ENCODE assay signal across 12 cellular contexts in genomic region chr17:77846531-77847085, GRCh38.
DNase-seq lines count a peak whose midpoint lies in the region; ATAC-seq, FAIRE-seq and TF ChIP-seq lines count a peak whose summit lies in the region.
"Had no signal": no experiment of that assay in that cellular context is flagged by ENCODE, and none has a peak within 500 bp of the region (broad histone marks: within the 10 kb centered on the region; RNA-seq: fewer than 3 reads in every experiment).

No MANE protein-coding gene starts in this region.

- peak; percentile 38 for DNase-seq in Right ventricle myocardium superior
- no peak for DNase-seq in right atrium auricular region (ENCODE audit: low spot score)
- peak; percentile 67 for DNase-seq in SW480 (ENCODE audit: low spot score)
- DNase-seq in erythroblast (lab: John Stamatoyannopoulos, UW): peak; percentile 14 to 19
- peak; percentile 61 for DNase-seq in upper lobe of right lung
- DNase-seq in middle frontal gyrus (ENCODE audit: extremely low spot score, low spot score): no peak
- DNase-seq in GM19239 (ENCODE audit: insufficient read length, low spot score): no peak
- DNase-seq: C1 segment of cervical spinal cord, midbrain, NCI-H526 treated with DMSO at 0.1 percent for 48 hours, retina had no signal

- no peak for FAIRE-seq in GM19239 (lab: Jason Lieb, UNC)

- TF ChIP-seq POLR2A in erythroblast (IDR thresholded peaks at IDR 0.05; ENCODE audit: low read length): no peak

- ATAC-seq in Right ventricle myocardium superior (ENCODE audit: poor library complexity) (no peak), upper lobe of right lung (peak; percentile 18), GM21367 (IDR thresholded peaks at IDR 0.05; ENCODE audit: unreplicated experiment) (no peak)

- H3K27me3 ChIP-seq in right atrium auricular region (no peaks in the 10 kb centered on the region), upper lobe of right lung (no peaks in the 10 kb centered on the region)

- intact Hi-C loops in Right ventricle myocardium superior (cut with DNase I) (no loop called here), upper lobe of right lung (cut with DNase I) (no loop called here)

- TF ChIP-seq CTCF in right atrium auricular region (IDR thresholded peaks at IDR 0.05) (no peak), upper lobe of right lung (IDR thresholded peaks at IDR 0.05) (no peak)

- H3K36me3 ChIP-seq in right atrium auricular region (no peaks in the 10 kb centered on the region), upper lobe of right lung (no peaks in the 10 kb centered on the region)

- H3K27ac ChIP-seq in right atrium auricular region: no peak overlapping the region
- H3K27ac ChIP-seq in upper lobe of right lung: no peak overlapping the region

- H3K4me3 ChIP-seq in right atrium auricular region: no peak overlapping the region
- no peak overlapping the region for H3K4me3 ChIP-seq in upper lobe of right lung

- H3K9me3 ChIP-seq in right atrium auricular region (no peaks in the 10 kb centered on the region), upper lobe of right lung (no peaks in the 10 kb centered on the region)

- H3K4me1 ChIP-seq in right atrium auricular region (peaks cover 0 to 11% of the 10 kb centered on the region in 2 donors), upper lobe of right lung (no peaks in the 10 kb centered on the region)

Comparison
In these comparisons a context has a peak if more than half of its experiments do, and no peak if none do; other contexts are left out.
1. DNase-seq: peak in Right ventricle myocardium superior (single experiment), SW480 (single experiment), erythroblast (2 of 2) and upper lobe of right lung (single experiment); none in right atrium auricular region (single experiment), middle frontal gyrus (single experiment) and GM19239 (single experiment).